8 cellular contexts compared by ENCODE assay signal in genomic region chr2:6896930-6897759, GRCh38. TPM values are rescaled to one million over a fixed set of nuclear protein-coding genes. Genes with fewer than 3 reads are reported as not detected.
DNase-seq lines count a peak whose midpoint lies in the region; ATAC-seq and TF ChIP-seq lines count a peak whose summit lies in the region.

No MANE protein-coding gene starts in this region.

- H3K9ac ChIP-seq in Karpas-422 (ENCODE audit: low read length), result no peak overlapping the region

- H3K36me3 ChIP-seq in Karpas-422 (ENCODE audit: insufficient read depth, low read length) (no peaks in the 10 kb centered on the region), psoas muscle (ENCODE audit: insufficient read depth in 1 of 2, low read depth in 1 of 2) (peaks cover 0 to 3% of the 10 kb centered on the region in 2 donors)

- POLR2A ChIA-PET in T-cell (lab: Charles Lee), result interaction anchor here in 1 of 2 donors (1.1 kb wide), 1 partner anchor 19 kb away, joined by 5 read pairs; no protein-coding TSS in a partner anchor

- no peak overlapping the region for H3K4me2 ChIP-seq in Karpas-422 (ENCODE audit: low read depth, low read length, poor library complexity, severe bottlenecking)

- no peaks in the 10 kb centered on the region for H3K79me2 ChIP-seq in Karpas-422 (ENCODE audit: low read length)

- TF ChIP-seq CTCF in fibroblast of pulmonary artery (IDR thresholded peaks at IDR 0.05; ENCODE audit: low read length, missing control alignments) (peak; percentile 62), psoas muscle (IDR thresholded peaks at IDR 0.05) (peak; percentile 81)

- intact Hi-C loops in psoas muscle (cut with DNase I) (loop anchor here (1.0 to 2.0 kb wide), 2 partner anchors 147 to 148 kb away; no protein-coding TSS in a partner anchor), head of caudate nucleus (cut with DNase I) (loop anchor here (10.0 kb wide), 1 partner anchor 148 kb away; no protein-coding TSS in a partner anchor)

- peaks cover 3 to 16% of the 10 kb centered on the region in 2 donors for H3K36me3 Mint-ChIP-seq in activated T-cell treated with anti-CD3 and anti-CD28 coated beads, Interleukin-2, amount 50 U/mL, for 72 hours (ENCODE audit: insufficient read depth in 2 of 2)
- peaks cover 41% of the 10 kb centered on the region for H3K36me3 Mint-ChIP-seq in T-cell

- H3K4me3 ChIP-seq in Karpas-422 (ENCODE audit: low read length) (no peak overlapping the region), fibroblast of pulmonary artery (replicated peaks; ENCODE audit: low read depth, low read length) (no peak overlapping the region), psoas muscle (no peak overlapping the region)

- no peak overlapping the region for H2AFZ ChIP-seq in Karpas-422 (ENCODE audit: low read length)

- no peaks in the 10 kb centered on the region for H4K20me1 ChIP-seq in Karpas-422 (ENCODE audit: insufficient read depth, low read depth, low read length)

- no peaks in the 10 kb centered on the region for H3K9me3 ChIP-seq in Karpas-422 (ENCODE audit: low read length)
- no peaks in the 10 kb centered on the region for H3K9me3 ChIP-seq in psoas muscle

- ATAC-seq in activated T-cell treated with anti-CD3 and anti-CD28 coated beads, Interleukin-2, amount 50 U/mL, for 72 hours (replicated peaks in 1 of 2), result peak in 1 of 2 donors; percentile 51
- ATAC-seq in T-cell (replicated peaks in 1 of 4), result peak in 3 of 4 experiments; percentile 36 to 55 (median 45)
- peak in 2 of 4 donors; percentile 58 to 83 for ATAC-seq in psoas muscle
- no peak for ATAC-seq in GM19397 (IDR thresholded peaks at IDR 0.05; ENCODE audit: unreplicated experiment)

- no peak overlapping the region for H3K27ac ChIP-seq in Karpas-422 (ENCODE audit: low read length)
- no peak overlapping the region for H3K27ac ChIP-seq in psoas muscle

- no peaks in the 10 kb centered on the region for H3K9me2 ChIP-seq in Karpas-422 (replicated peaks; ENCODE audit: insufficient read depth, low read length)

- peak overlapping the region; percentile 59 for H3K27ac Mint-ChIP-seq in activated T-cell treated with anti-CD3 and anti-CD28 coated beads, Interleukin-2, amount 50 U/mL, for 72 hours
- peak overlapping the region; percentile 23 to 75 for H3K27ac Mint-ChIP-seq in T-cell

- H3K4me1 ChIP-seq in Karpas-422 (ENCODE audit: low read length) (no peaks in the 10 kb centered on the region), psoas muscle (no peaks in the 10 kb centered on the region)

- peaks cover 9 to 15% of the 10 kb centered on the region in 2 donors for H3K9me3 Mint-ChIP-seq in activated T-cell treated with anti-CD3 and anti-CD28 coated beads, Interleukin-2, amount 50 U/mL, for 72 hours
- H3K9me3 Mint-ChIP-seq in T-cell, result peaks cover 5 to 8% (median 6%) of the 10 kb centered on the region in 3 donors

- H3K27me3 Mint-ChIP-seq in activated T-cell treated with anti-CD3 and anti-CD28 coated beads, Interleukin-2, amount 50 U/mL, for 72 hours (ENCODE audit: low read depth), result no peaks in the 10 kb centered on the region
- H3K27me3 Mint-ChIP-seq in T-cell, result no peaks in the 10 kb centered on the region

- no peak for DNase-seq in activated T-cell treated with anti-CD3 and anti-CD28 coated beads, Interleukin-2, amount 50 U/mL, for 72 hours
- DNase-seq in activated T-cell treated with anti-CD3 and anti-CD28 coated beads for 4 hours, result no peak
- peak; percentile 69 for DNase-seq in Karpas-422
- DNase-seq in T-cell, result no peak
- DNase-seq in fibroblast of pulmonary artery (ENCODE audit: low read depth), result peak; percentile 66
- no peak for DNase-seq in psoas muscle
- DNase-seq in head of caudate nucleus, result no peak

- H3K4me3 Mint-ChIP-seq in activated T-cell treated with anti-CD3 and anti-CD28 coated beads, Interleukin-2, amount 50 U/mL, for 72 hours, result no peak overlapping the region
- no peak overlapping the region for H3K4me3 Mint-ChIP-seq in T-cell

- H3K4me1 Mint-ChIP-seq in activated T-cell treated with anti-CD3 and anti-CD28 coated beads, Interleukin-2, amount 50 U/mL, for 72 hours (ENCODE audit: low read depth), result peaks cover 8% of the 10 kb centered on the region
- peaks cover 15 to 23% (median 16%) of the 10 kb centered on the region in 3 donors for H3K4me1 Mint-ChIP-seq in T-cell

- 67 to 77% (median 70%) methylated on average over 5 of the region's 5 CpGs for WGBS in psoas muscle, 3 donors

- no peaks in the 10 kb centered on the region for H3K27me3 ChIP-seq in Karpas-422 (ENCODE audit: low read length)
- H3K27me3 ChIP-seq in psoas muscle (ENCODE audit: insufficient read depth in 3 of 3, low read length in 2 of 3), result no peaks in the 10 kb centered on the region

- CTCF ChIA-PET in T-cell (lab: Charles Lee), result interaction anchor here (0.6 to 3.4 kb wide), 27 partner anchors 9 to 723 kb away, joined by 3 to 28 read pairs (median 4); partner anchors contain the start of genes RNF144A (in 2 of the 2) and RSAD2 (in 2 of the 2)

RNA-seq across cellular contexts. Expression of gene RSAD2, which starts 19.6 kb away (rescaled TPM):
- 10 to 100 TPM in 1 of 2 donors, 1 to 10 TPM in 1; 5.4 to 17.8 TPM for total RNA-seq in activated T-cell treated with anti-CD3 and anti-CD28 coated beads, Interleukin-2, amount 50 U/mL, for 72 hours
- 2.7 and 12.4 TPM in 2 replicates for total RNA-seq in Karpas-422 (2014; rRNA removed; shearing (Covaris generic); ENCODE audit: low replicate concordance)
- total RNA-seq in T-cell (10 to 100 TPM in 1 of 5 donors, 1 to 10 TPM in 4; 3.2 to 10.7 (median 7.2) TPM), psoas muscle (1 to 10 TPM; 1.7 to 3.1 (median 2.6) TPM)
- polyA plus RNA-seq in psoas muscle, result 1 to 10 TPM in 2 of 3 donors, under 1 TPM in 1; 0.95 to 2.7 (median 2.1) TPM

RNA-seq across cellular contexts. Expression of gene RNF144A, which starts 20.1 kb away (rescaled TPM):
- 10 to 100 TPM; 52.1 to 73.9 TPM for total RNA-seq in activated T-cell treated with anti-CD3 and anti-CD28 coated beads, Interleukin-2, amount 50 U/mL, for 72 hours
- total RNA-seq in Karpas-422 (2014; rRNA removed; shearing (Covaris generic); ENCODE audit: low replicate concordance), result 0.07 and 0.29 TPM in 2 replicates
- total RNA-seq in T-cell (10 to 100 TPM; 46.3 to 93.1 (median 79.9) TPM), psoas muscle (10 to 100 TPM in 2 of 4 donors, 1 to 10 TPM in 2; 8.2 to 15.6 (median 11.9) TPM)
- polyA plus RNA-seq in psoas muscle, result 1 to 10 TPM; 2.4 to 8.7 (median 5.4) TPM

RNA-seq across cellular contexts. Expression of gene CMPK2, which starts 31.4 kb away (rescaled TPM):
- total RNA-seq in activated T-cell treated with anti-CD3 and anti-CD28 coated beads, Interleukin-2, amount 50 U/mL, for 72 hours, result 10 to 100 TPM in 1 of 2 donors, 1 to 10 TPM in 1; 5.7 to 10.6 TPM
- 18.8 and 26.6 TPM in 2 replicates for total RNA-seq in Karpas-422 (2014; rRNA removed; shearing (Covaris generic); ENCODE audit: low replicate concordance)
- total RNA-seq in T-cell, result 10 to 100 TPM in 1 of 5 donors, 1 to 10 TPM in 4; 6.5 to 15.2 (median 9.1) TPM
- 1 to 10 TPM; 1.6 to 4.2 (median 3.6) TPM for total RNA-seq in psoas muscle
- polyA plus RNA-seq in psoas muscle, result 1 to 10 TPM; 1.3 to 1.7 (median 1.6) TPM

Comparison
In these comparisons a context has a peak if more than half of its experiments do, and no peak if none do; other contexts are left out.
1. DNase-seq: peak in Karpas-422 (single experiment) and fibroblast of pulmonary artery (single experiment); none in activated T-cell treated with anti-CD3 and anti-CD28 coated beads, Interleukin-2, amount 50 U/mL, for 72 hours (0 of 2), activated T-cell treated with anti-CD3 and anti-CD28 coated beads for 4 hours (single experiment), T-cell (0 of 34), psoas muscle (0 of 2) and head of caudate nucleus (0 of 42).